11 cellular contexts compared by ENCODE assay signal in the genomic region with DNA sequence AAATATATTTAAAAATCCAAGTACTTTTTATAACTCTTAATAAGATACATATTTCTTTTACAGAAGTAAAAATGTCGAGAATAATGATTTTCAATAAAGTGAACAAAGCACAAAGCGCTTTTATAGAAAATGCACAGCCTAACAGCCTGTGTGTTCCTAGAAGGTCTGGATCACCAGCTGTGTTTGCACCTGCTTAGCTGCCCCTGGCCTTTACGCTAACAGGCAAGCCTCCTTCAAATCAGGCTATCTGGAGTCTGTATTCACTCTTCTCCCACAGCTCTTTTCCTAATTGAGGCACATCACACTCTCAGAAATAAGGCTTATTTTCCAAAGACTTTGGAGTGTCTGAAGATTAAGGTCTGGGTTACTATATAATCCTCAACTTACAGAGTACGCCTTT.
"Had no signal": no experiment of that assay in that cellular context is flagged by ENCODE, and none has a peak within 500 bp of the region (broad histone marks: within the 10 kb centered on the region; RNA-seq: fewer than 3 reads in every experiment).

No MANE protein-coding gene starts in this region.

- H3K4me3 ChIP-seq: esophagus muscularis mucosa, pancreas, upper lobe of left lung had no signal

- H3K27ac ChIP-seq: esophagus muscularis mucosa, pancreas, upper lobe of left lung, VCaP had no signal

- H3K36me3 ChIP-seq: esophagus muscularis mucosa, pancreas, upper lobe of left lung had no signal

- H3K9me3 ChIP-seq: esophagus muscularis mucosa, pancreas, upper lobe of left lung had no signal

- DNase-seq: activated CD4-positive, alpha-beta memory T cell treated with anti-CD3 and anti-CD28 coated beads for 36 hours; activated effector memory CD4-positive, alpha-beta T cell treated with anti-CD3 and anti-CD28 coated beads, Interleukin-2, amount 50 U/mL, for 16 hours; activated naive CD8-positive, alpha-beta T cell treated with anti-CD3 and anti-CD28 coated beads for 36 hours; activated T-cell treated with anti-CD3 and anti-CD28 coated beads, Interleukin-2, amount 50 U/mL, for 4 hours; hypothalamus; pancreas; stimulated activated CD4-positive, alpha-beta T cell treated with anti-CD3 and anti-CD28 coated beads, Interleukin-2, amount 100 ng/mL, for 48 hours; stimulated activated CD8-positive, alpha-beta memory T cell treated with anti-CD3 and anti-CD28 coated beads, Interleukin-4, amount 100 ng/mL, for 48 hours; upper lobe of left lung had no signal

- H3K27me3 ChIP-seq: esophagus muscularis mucosa, pancreas, upper lobe of left lung had no signal
